ENCODE assay signal across 9 cellular contexts in the genomic region with DNA sequence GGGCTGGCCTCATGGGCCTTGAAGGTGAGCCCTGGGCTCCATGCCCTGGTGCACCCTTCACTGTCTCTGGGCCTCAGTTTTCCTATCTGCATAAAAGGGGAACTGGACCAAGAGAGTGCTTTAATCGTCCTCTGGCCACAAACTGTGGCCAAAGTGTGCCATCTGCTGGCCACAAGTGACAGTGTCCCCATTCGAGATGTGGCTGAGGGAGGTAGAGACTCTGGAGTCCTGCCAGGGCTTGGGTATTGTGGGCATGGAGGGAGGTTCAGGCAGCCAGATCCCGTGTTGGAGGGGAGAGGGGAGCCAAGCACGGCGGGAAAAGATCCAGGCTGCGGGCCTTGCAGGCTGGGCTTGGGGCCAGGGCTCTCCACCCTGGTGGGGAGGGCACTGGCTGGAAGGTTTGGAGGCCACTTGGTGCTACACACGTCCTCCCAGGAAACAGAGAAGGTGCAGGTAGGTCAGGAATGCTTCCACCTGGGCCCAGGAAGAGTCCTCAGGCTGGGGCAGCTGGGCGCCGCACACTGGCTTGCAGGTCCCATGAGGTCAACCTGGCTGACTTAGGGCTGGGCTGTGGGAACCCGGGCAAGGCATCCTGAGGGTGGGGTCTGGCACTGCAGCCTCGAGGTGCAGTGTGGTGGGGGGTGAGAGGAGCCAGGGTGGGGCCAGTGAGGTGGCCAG. TPM values are rescaled to one million over a fixed set of nuclear protein-coding genes. Genes with fewer than 3 reads are reported as not detected.
A peak's percentile ranks its signal among the peaks of the same experiment; 100 is the strongest.
DNase-seq lines count a peak whose midpoint lies in the region; ATAC-seq and TF ChIP-seq lines count a peak whose summit lies in the region.
"Had no signal": no experiment of that assay in that cellular context is flagged by ENCODE, and none has a peak within 500 bp of the region (broad histone marks: within the 10 kb centered on the region; RNA-seq: fewer than 3 reads in every experiment).

No MANE protein-coding gene starts in this region.

- 0 out of 2 replicates have a peak, but pooled peaks cover 3% of the 10 kb centered on the region for H4K20me1 ChIP-seq in Karpas-422 (ENCODE audit: insufficient read depth, low read depth, low read length)

- H3K36me3 ChIP-seq in Karpas-422 (ENCODE audit: insufficient read depth, low read length) (no peaks in the 10 kb centered on the region; the same call in 1 of the 2 replicates), esophagus squamous epithelium (no peaks in the 10 kb centered on the region)

- H3K27ac ChIP-seq in Karpas-422 (ENCODE audit: low read length) (no peak overlapping the region), esophagus squamous epithelium (no peak overlapping the region)

- no peak overlapping the region for H3K27ac Mint-ChIP-seq in osteocyte (ENCODE audit: unreplicated experiment)
- H3K27ac Mint-ChIP-seq: memory B cell had no signal

- H3K4me1 ChIP-seq in Karpas-422 (ENCODE audit: low read length) (no peaks in the 10 kb centered on the region), esophagus squamous epithelium (peaks cover 0 to 14% (median 3%) of the 10 kb centered on the region in 3 donors)

- no peaks in the 10 kb centered on the region for H3K9me2 ChIP-seq in Karpas-422 (replicated peaks; ENCODE audit: insufficient read depth, low read length)

- H3K4me1 Mint-ChIP-seq in osteocyte (ENCODE audit: unreplicated experiment), result peaks cover 9% of the 10 kb centered on the region
- H3K4me1 Mint-ChIP-seq: memory B cell had no signal

- TF ChIP-seq POLR2A in esophagus squamous epithelium (IDR thresholded peaks at IDR 0.05), result no peak

- DNase-seq in EL (peak; percentile 16), Karpas-422 (peak; percentile 92), RPMI8226 (peak; percentile 77), esophagus squamous epithelium (lab: John Stamatoyannopoulos, UW) (no peak), osteocyte (ENCODE audit: extremely low spot score, unreplicated experiment) (no peak)

- peaks cover 32% of the 10 kb centered on the region for H3K27me3 Mint-ChIP-seq in osteocyte (ENCODE audit: unreplicated experiment)

- no peak overlapping the region for H3K4me2 ChIP-seq in Karpas-422 (ENCODE audit: low read depth, low read length, poor library complexity, severe bottlenecking)

- no peaks in the 10 kb centered on the region; the same call in 1 of the 2 replicates for H3K27me3 ChIP-seq in Karpas-422 (ENCODE audit: low read length)
- peaks cover 4 to 80% (median 9%) of the 10 kb centered on the region in 4 donors for H3K27me3 ChIP-seq in esophagus squamous epithelium

- H3K9me3 ChIP-seq in Karpas-422 (ENCODE audit: low read length) (peaks cover 7% of the 10 kb centered on the region), esophagus squamous epithelium (peaks cover 0 to 23% (median 11%) of the 10 kb centered on the region in 3 donors)

- intact Hi-C loops in esophagus squamous epithelium (cut with DNase I), result loop anchor here (5.0 kb wide), 2 partner anchors 39 to 54 kb away; no protein-coding TSS in a partner anchor

- H3K79me2 ChIP-seq in Karpas-422 (ENCODE audit: low read length), result no peaks in the 10 kb centered on the region

- H3K4me3 ChIP-seq in Karpas-422 (ENCODE audit: low read length) (no peak overlapping the region), esophagus squamous epithelium (no peak overlapping the region)

- no peak overlapping the region for H2AFZ ChIP-seq in Karpas-422 (ENCODE audit: low read length)

- 0 to 13% methylated on average over 3 to 4 of the region's 11 CpGs for WGBS in esophagus squamous epithelium, 2 donors

- TF ChIP-seq CTCF in esophagus squamous epithelium (IDR thresholded peaks at IDR 0.05), result peak in 5 of 6 experiments; percentile 61 to 92 (median 81)
- peak; percentile 61 for TF ChIP-seq CTCF in osteocyte (IDR thresholded peaks at IDR 0.05)

- H3K4me3 Mint-ChIP-seq in osteocyte (ENCODE audit: unreplicated experiment), result no peak overlapping the region
- H3K4me3 Mint-ChIP-seq: memory B cell had no signal

- ATAC-seq in GM21515 (IDR thresholded peaks at IDR 0.05; ENCODE audit: unreplicated experiment), result no peak
- no peak for ATAC-seq in GM18907 (IDR thresholded peaks at IDR 0.05; ENCODE audit: unreplicated experiment)
- ATAC-seq in HG03469 (IDR thresholded peaks at IDR 0.05; ENCODE audit: unreplicated experiment), result no peak

- H3K9me3 Mint-ChIP-seq in osteocyte (ENCODE audit: unreplicated experiment), result peaks cover 17% of the 10 kb centered on the region

- H3K36me3 Mint-ChIP-seq in osteocyte (ENCODE audit: unreplicated experiment), result peaks cover 1% of the 10 kb centered on the region

- H3K9ac ChIP-seq in Karpas-422 (ENCODE audit: low read length), result no peak overlapping the region

RNA-seq across cellular contexts. Expression of a gene that starts 7.3 kb away (rescaled TPM):
- not detected in 2 replicates for total RNA-seq in Karpas-422 (2014; rRNA removed; shearing (Covaris generic); ENCODE audit: low replicate concordance)
- 1 to 10 TPM in 2 of 4 donors, under 1 TPM in 2; 0.80 to 2.7 (median 0.96) TPM for total RNA-seq in esophagus squamous epithelium
- 4.5 and 4.6 TPM in 2 replicates for total RNA-seq in osteocyte

RNA-seq across cellular contexts. Expression of a gene that starts 45.6 kb away (rescaled TPM):
- total RNA-seq in Karpas-422 (2014; rRNA removed; shearing (Covaris generic); ENCODE audit: low replicate concordance), result not detected in 2 replicates
- total RNA-seq in esophagus squamous epithelium (10 to 100 TPM; 12.2 to 78.2 (median 40.8) TPM), osteocyte (not detected in 2 replicates)

Comparison
In these comparisons a context has a peak if more than half of its experiments do, and no peak if none do; other contexts are left out.
1. DNase-seq: peak in EL (single experiment), Karpas-422 (single experiment) and RPMI8226 (single experiment); none in esophagus squamous epithelium (single experiment) and osteocyte (single experiment).
2. RNA of a gene that starts 45.6 kb away (total RNA-seq): 12.2 to 78.2 TPM in esophagus squamous epithelium; not detected in Karpas-422 and not detected in osteocyte; every median in the first group is over 10 times any median in the second.